Comparison of ENCODE assay signal across 16 cellular contexts in the genomic region with DNA sequence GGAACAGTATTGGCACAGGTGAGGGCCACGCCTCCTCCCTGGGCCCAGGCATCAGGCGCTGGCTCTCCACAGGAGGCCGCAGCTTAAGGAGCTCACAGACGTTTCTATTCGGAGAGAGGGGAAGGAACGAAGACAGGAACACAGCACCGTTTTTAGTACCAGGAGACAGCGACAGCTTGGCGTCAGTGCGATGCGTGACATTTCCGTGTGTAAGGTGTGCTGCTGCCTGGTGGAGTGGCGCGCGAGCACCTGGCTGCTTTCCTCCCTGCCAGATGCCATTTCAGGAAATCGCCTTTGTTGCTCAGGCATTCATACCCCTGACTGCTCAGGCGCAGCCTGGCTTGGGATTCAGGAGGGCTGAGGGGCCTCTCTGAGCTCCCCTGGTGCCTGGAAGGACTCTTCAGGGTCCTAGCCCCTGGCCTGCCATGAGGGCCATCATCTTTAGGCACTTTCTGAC.
A peak's percentile ranks its signal among the peaks of the same experiment; 100 is the strongest.
DNase-seq lines count a peak whose midpoint lies in the region; ATAC-seq and TF ChIP-seq lines count a peak whose summit lies in the region.
"Had no signal": no experiment of that assay in that cellular context is flagged by ENCODE, and none has a peak within 500 bp of the region (broad histone marks: within the 10 kb centered on the region; RNA-seq: fewer than 3 reads in every experiment).

No MANE protein-coding gene starts in this region.

- H3K36me3 ChIP-seq in WERI-Rb-1, result no peaks in the 10 kb centered on the region

- H3K4me3 Mint-ChIP-seq in memory B cell, result no peak overlapping the region
- no peak overlapping the region for H3K4me3 Mint-ChIP-seq in activated CD8-positive, alpha-beta memory T cell treated with anti-CD3 and anti-CD28 coated beads, Interleukin-2, amount 10 ng/mL, durations not matched to agents 7 days and 5 days
- H3K4me3 Mint-ChIP-seq: activated T-cell treated with anti-CD3 and anti-CD28 coated beads, Interleukin-2, amount 50 U/mL, for 24 hours had no signal

- H3K27me3 Mint-ChIP-seq in memory B cell, result no peaks in the 10 kb centered on the region
- H3K27me3 Mint-ChIP-seq in activated CD8-positive, alpha-beta memory T cell treated with anti-CD3 and anti-CD28 coated beads, Interleukin-2, amount 10 ng/mL, durations not matched to agents 7 days and 5 days, result no peaks in the 10 kb centered on the region
- H3K27me3 Mint-ChIP-seq: activated T-cell treated with anti-CD3 and anti-CD28 coated beads, Interleukin-2, amount 50 U/mL, for 24 hours had no signal

- no peak for TF ChIP-seq CTCF in WERI-Rb-1 (IDR thresholded peaks at IDR 0.05; ENCODE audit: low read depth, low read length)

- H3K9me3 Mint-ChIP-seq in memory B cell, result peaks cover 4% of the 10 kb centered on the region
- H3K9me3 Mint-ChIP-seq in activated CD8-positive, alpha-beta memory T cell treated with anti-CD3 and anti-CD28 coated beads, Interleukin-2, amount 10 ng/mL, durations not matched to agents 7 days and 5 days (ENCODE audit: low read depth), result peaks cover 3% of the 10 kb centered on the region

- DNase-seq in DMS79 (lab: John Stamatoyannopoulos, UW) (peak; percentile 88), NCI-H187 (lab: John Stamatoyannopoulos, UW) (peak; percentile 13 to 24), WERI-Rb-1 (peak; percentile 73), memory B cell (ENCODE audit: low spot score in 2 of 2) (no peak), epidermal melanocyte (ENCODE audit: insufficient read length, low spot score) (no peak), amniotic stem cell (lab: John Stamatoyannopoulos, UW) (no peak), EL (no peak)
- no peak for DNase-seq in activated CD8-positive, alpha-beta memory T cell treated with anti-CD3 and anti-CD28 coated beads, Interleukin-2, amount 10 ng/mL, durations not matched to agents 7 days and 5 days
- DNase-seq: activated T-cell treated with anti-CD3 and anti-CD28 coated beads, Interleukin-2, amount 50 U/mL, for 24 hours; GM23248; right cardiac atrium; stimulated activated CD4-positive, alpha-beta T cell treated with anti-CD3 and anti-CD28 coated beads, Interleukin-4, amount 100 ng/mL, for 4 hours; stimulated activated naive CD4-positive, alpha-beta T cell; SW 1271 had no signal

- CTCF ChIA-PET in activated CD8-positive, alpha-beta memory T cell treated with anti-CD3 and anti-CD28 coated beads, Interleukin-2, amount 10 ng/mL, durations not matched to agents 7 days and 5 days (lab: Charles Lee), result no interaction called here

- ATAC-seq in memory B cell (ENCODE audit: low read depth), result no peak
- ATAC-seq in activated CD8-positive, alpha-beta memory T cell treated with anti-CD3 and anti-CD28 coated beads, Interleukin-2, amount 10 ng/mL, durations not matched to agents 7 days and 5 days, result no peak
- ATAC-seq: right cardiac atrium had no signal

- no peak overlapping the region; the same call in 1 of the 2 replicates for H3K4me3 ChIP-seq in WERI-Rb-1 (ENCODE audit: low read depth, low read length)
- H3K4me3 ChIP-seq: coronary artery, GM23248 had no signal

- peaks cover 25% of the 10 kb centered on the region for H3K36me3 Mint-ChIP-seq in memory B cell
- H3K36me3 Mint-ChIP-seq in activated CD8-positive, alpha-beta memory T cell treated with anti-CD3 and anti-CD28 coated beads, Interleukin-2, amount 10 ng/mL, durations not matched to agents 7 days and 5 days, result no peaks in the 10 kb centered on the region

- H3K27ac Mint-ChIP-seq in memory B cell, result peak overlapping the region; percentile 53
- H3K27ac Mint-ChIP-seq in activated CD8-positive, alpha-beta memory T cell treated with anti-CD3 and anti-CD28 coated beads, Interleukin-2, amount 10 ng/mL, durations not matched to agents 7 days and 5 days, result no peak overlapping the region
- H3K27ac Mint-ChIP-seq: activated T-cell treated with anti-CD3 and anti-CD28 coated beads, Interleukin-2, amount 50 U/mL, for 24 hours had no signal

- no peaks in the 10 kb centered on the region for H3K27me3 ChIP-seq in WERI-Rb-1 (ENCODE audit: insufficient read depth, low read depth, severe bottlenecking)

- peak overlapping the region; percentile 54 for H3K27ac ChIP-seq in WERI-Rb-1
- H3K27ac ChIP-seq: coronary artery, GM23248, HL-60 had no signal

- no peaks in the 10 kb centered on the region for H3K9me3 ChIP-seq in WERI-Rb-1 (ENCODE audit: severe bottlenecking)

- peaks cover 12% of the 10 kb centered on the region for H3K4me1 Mint-ChIP-seq in memory B cell
- no peaks in the 10 kb centered on the region for H3K4me1 Mint-ChIP-seq in activated CD8-positive, alpha-beta memory T cell treated with anti-CD3 and anti-CD28 coated beads, Interleukin-2, amount 10 ng/mL, durations not matched to agents 7 days and 5 days

Comparison
In these comparisons a context has a peak if more than half of its experiments do, and no peak if none do; other contexts are left out.
1. DNase-seq: peak in DMS79 (single experiment), NCI-H187 (2 of 2) and WERI-Rb-1 (single experiment); none in memory B cell (0 of 2), epidermal melanocyte (single experiment), activated CD8-positive, alpha-beta memory T cell treated with anti-CD3 and anti-CD28 coated beads, Interleukin-2, amount 10 ng/mL, durations not matched to agents 7 days and 5 days (single experiment), amniotic stem cell (single experiment) and EL (single experiment).